12 cellular contexts compared by ENCODE assay signal in genomic region chr2:237435844-237436590, GRCh38. TPM values are rescaled to one million over a fixed set of nuclear protein-coding genes. Genes with fewer than 3 reads are reported as not detected.
DNase-seq lines count a peak whose midpoint lies in the region; ATAC-seq and TF ChIP-seq lines count a peak whose summit lies in the region.
"Had no signal": no experiment of that assay in that cellular context is flagged by ENCODE, and none has a peak within 500 bp of the region (broad histone marks: within the 10 kb centered on the region; RNA-seq: fewer than 3 reads in every experiment).

No MANE protein-coding gene starts in this region.

- intact Hi-C loops in lower lobe of right lung (cut with DNase I) (no loop called here), tibial artery (cut with DNase I; ENCODE audit: low total_unique reads) (no loop called here), A673 (cut with micrococcal nuclease; ENCODE audit: unreplicated experiment) (no loop called here), adrenal gland (cut with DNase I) (no loop called here)

- H3K36me3 ChIP-seq in lower lobe of right lung (no peaks in the 10 kb centered on the region), tibial artery (no peaks in the 10 kb centered on the region), A673 (ENCODE audit: insufficient read depth, low read length, poor library complexity, severe bottlenecking) (no peaks in the 10 kb centered on the region), adrenal gland (replicated peaks in 1 of 2) (no peaks in the 10 kb centered on the region)

- H3K36me3 Mint-ChIP-seq in activated T-cell treated with anti-CD3 and anti-CD28 coated beads, Interleukin-2, amount 50 U/mL, for 24 hours (ENCODE audit: low read depth), result peaks cover 45% of the 10 kb centered on the region

- no peak for DNase-seq in activated T-cell treated with anti-CD3 and anti-CD28 coated beads, Interleukin-2, amount 50 U/mL, for 24 hours
- DNase-seq in activated T-cell treated with anti-CD3 and anti-CD28 coated beads, Interleukin-2, amount 50 U/mL, for 1 hour, result no peak
- DNase-seq in astrocyte of the hippocampus (ENCODE audit: low read depth, low spot score) (peak; percentile 86), lower lobe of right lung (no peak), tibial artery (peak in 1 of 2 donors; percentile 74), A673 (ENCODE audit: low spot score) (no peak), adrenal gland (no peak)
- no peak for DNase-seq in stimulated activated CD4-positive, alpha-beta T cell treated with anti-CD3 and anti-CD28 coated beads, Interleukin-2, amount 100 ng/mL, for 48 hours
- DNase-seq: cerebellar nuclear complex, mesendoderm, NCI-H1436 had no signal

- H3K27ac Mint-ChIP-seq in activated T-cell treated with anti-CD3 and anti-CD28 coated beads, Interleukin-2, amount 50 U/mL, for 24 hours, result peak overlapping the region; percentile 97

- peaks cover 9% of the 10 kb centered on the region for H3K9me3 Mint-ChIP-seq in activated T-cell treated with anti-CD3 and anti-CD28 coated beads, Interleukin-2, amount 50 U/mL, for 24 hours

- H3K4me1 Mint-ChIP-seq in activated T-cell treated with anti-CD3 and anti-CD28 coated beads, Interleukin-2, amount 50 U/mL, for 24 hours (ENCODE audit: low read depth), result peaks cover 95% of the 10 kb centered on the region

- no TSS peak for BruUV-seq in A673 (replicated peaks; lab: Mats Ljungman, UMichigan)

- 71 to 81% (median 78%) methylated on average over 10 of the region's 10 CpGs for WGBS in adrenal gland, 4 donors

- TF ChIP-seq CTCF in lower lobe of right lung (IDR thresholded peaks at IDR 0.05) (no peak), tibial artery (IDR thresholded peaks at IDR 0.05) (no peak), A673 (conservative IDR thresholded peaks at IDR 0.05; ENCODE audit: low read depth, low read length) (no peak), adrenal gland (IDR thresholded peaks at IDR 0.05) (no peak)

- H3K4me3 Mint-ChIP-seq in activated T-cell treated with anti-CD3 and anti-CD28 coated beads, Interleukin-2, amount 50 U/mL, for 24 hours, result peak overlapping the region; percentile 29

- CTCF ChIA-PET in A673 (lab: Charles Lee), result no interaction called here

- POLR2A ChIA-PET in A673 (lab: Charles Lee; ENCODE audit: low non-redundant PET), result no interaction called here

- H3K27me3 ChIP-seq in lower lobe of right lung (ENCODE audit: low read depth), result peaks cover 15% of the 10 kb centered on the region
- no peaks in the 10 kb centered on the region for H3K27me3 ChIP-seq in tibial artery
- H3K27me3 ChIP-seq in A673 (replicated peaks; ENCODE audit: insufficient read depth, low read depth, low read length, poor library complexity), result no peaks in the 10 kb centered on the region
- H3K27me3 ChIP-seq in adrenal gland, result peaks cover 15% of the 10 kb centered on the region

- H3K4me3 ChIP-seq in lower lobe of right lung, result no peak overlapping the region
- no peak overlapping the region for H3K4me3 ChIP-seq in tibial artery
- no peak overlapping the region for H3K4me3 ChIP-seq in A673 (ENCODE audit: low read depth, low read length, poor library complexity, severe bottlenecking)
- H3K4me3 ChIP-seq in adrenal gland, result no peak overlapping the region

- peak overlapping the region; percentile 36 for H3K27ac ChIP-seq in lower lobe of right lung
- peak overlapping the region; percentile 81 to 87 for H3K27ac ChIP-seq in tibial artery
- H3K27ac ChIP-seq in A673 (ENCODE audit: low read depth, low read length, poor library complexity, severe bottlenecking), result no peak overlapping the region
- peak overlapping the region in 1 of 5 donors; percentile 36 for H3K27ac ChIP-seq in adrenal gland
- H3K27ac ChIP-seq: C4-2B had no signal

- TF ChIP-seq POLR2A in adrenal gland (IDR thresholded peaks at IDR 0.05), result no peak

- H3K4me1 ChIP-seq in lower lobe of right lung, result peaks cover 12% of the 10 kb centered on the region
- H3K4me1 ChIP-seq in tibial artery, result peaks cover 0 to 42% (median 27%) of the 10 kb centered on the region in 4 donors
- peaks cover 15% of the 10 kb centered on the region for H3K4me1 ChIP-seq in A673 (ENCODE audit: insufficient read depth, low read length, poor library complexity, severe bottlenecking)
- H3K4me1 ChIP-seq in adrenal gland (replicated peaks in 1 of 2), result no peaks in the 10 kb centered on the region

- no peak for ATAC-seq in lower lobe of right lung

- H3K9me3 ChIP-seq in lower lobe of right lung, result no peaks in the 10 kb centered on the region
- H3K9me3 ChIP-seq in tibial artery, result no peaks in the 10 kb centered on the region
- H3K9me3 ChIP-seq in A673 (ENCODE audit: low read depth, low read length, poor library complexity, severe bottlenecking), result no peaks in the 10 kb centered on the region
- no peaks in the 10 kb centered on the region for H3K9me3 ChIP-seq in adrenal gland (replicated peaks in 1 of 3)

- no peaks in the 10 kb centered on the region for H3K27me3 Mint-ChIP-seq in activated T-cell treated with anti-CD3 and anti-CD28 coated beads, Interleukin-2, amount 50 U/mL, for 24 hours

RNA-seq across cellular contexts. Expression of gene COL6A3, which starts 22.1 kb away (rescaled TPM):
- 114 TPM for total RNA-seq in lower lobe of right lung
- 0.86 and 2.2 TPM in 2 replicates for total RNA-seq in A673 (2021)
- 10 to 100 TPM; 17.8 to 69.4 (median 43.7) TPM for total RNA-seq in adrenal gland
- polyA plus RNA-seq in adrenal gland, result 10 to 100 TPM; 15.5 to 22.4 (median 19.7) TPM

RNA-seq across cellular contexts. Expression of gene MLPH, which starts 51.0 kb away (rescaled TPM):
- 394 TPM for total RNA-seq in lower lobe of right lung
- total RNA-seq in A673 (2021), result 0.26 TPM in 1 of 2 replicates, not detected in the other
- 1 to 10 TPM in 3 of 8 donors, under 1 TPM in 4, not detected in 1; 0.12 to 1.9 (median 0.84) TPM for total RNA-seq in adrenal gland
- 1 to 10 TPM in 2 of 3 donors, under 1 TPM in 1; 0.57 to 3.6 (median 3.0) TPM for polyA plus RNA-seq in adrenal gland

Comparison
In these comparisons a context has a peak if more than half of its experiments do, and no peak if none do; other contexts are left out.
1. RNA of gene MLPH, which starts 51.0 kb away (total RNA-seq): 394 TPM in lower lobe of right lung (single experiment); 0.12 to 1.9 TPM in adrenal gland and 0.26 TPM in A673; every median in the first group is over 100 times any median in the second.